Comparison of ENCODE assay signal across 20 cellular contexts in genomic region chr9:27412963-27413362, GRCh38.
DNase-seq lines count a peak whose midpoint lies in the region; ATAC-seq and TF ChIP-seq lines count a peak whose summit lies in the region.
"Had no signal": no experiment of that assay in that cellular context is flagged by ENCODE, and none has a peak within 500 bp of the region (broad histone marks: within the 10 kb centered on the region; RNA-seq: fewer than 3 reads in every experiment).

No MANE protein-coding gene starts in this region.

- WGBS in testis, 2 donors: 28 to 30% methylated on average over 2 of the region's 2 CpGs

- TF ChIP-seq CTCF in lower lobe of right lung (IDR thresholded peaks at IDR 0.05) (no peak), testis (IDR thresholded peaks at IDR 0.05) (no peak), GM10266 (IDR thresholded peaks at IDR 0.05; ENCODE audit: control insufficient read depth, insufficient read depth, low read depth, missing control alignments) (no peak)

- no peak overlapping the region for H3K27ac ChIP-seq in duodenal mucosa (ENCODE audit: low read depth, low read length)
- H3K27ac ChIP-seq in lower lobe of right lung: no peak overlapping the region
- peak overlapping the region; percentile 73 to 84 for H3K27ac ChIP-seq in testis

- peaks cover 23 to 34% of the 10 kb centered on the region in 2 donors for H3K4me1 ChIP-seq in duodenal mucosa (ENCODE audit: control insufficient read depth in 1 of 2, insufficient read depth in 2 of 2, low read length in 2 of 2)
- H3K4me1 ChIP-seq in lower lobe of right lung: peaks cover 20% of the 10 kb centered on the region
- peaks cover 36% of the 10 kb centered on the region for H3K4me1 ChIP-seq in testis

- H3K36me3 ChIP-seq in duodenal mucosa (ENCODE audit: control insufficient read depth in 1 of 2, insufficient read depth in 2 of 2, low read length in 2 of 2) (no peaks in the 10 kb centered on the region), lower lobe of right lung (no peaks in the 10 kb centered on the region), testis (ENCODE audit: low read depth, missing control alignments) (no peaks in the 10 kb centered on the region)

- no peaks in the 10 kb centered on the region for H3K27me3 ChIP-seq in duodenal mucosa (ENCODE audit: control insufficient read depth in 1 of 2, insufficient read depth in 2 of 2, low read length in 2 of 2)
- H3K27me3 ChIP-seq in lower lobe of right lung (ENCODE audit: low read depth): no peaks in the 10 kb centered on the region
- no peaks in the 10 kb centered on the region for H3K27me3 ChIP-seq in testis

- no peak for ATAC-seq in lower lobe of right lung
- no peak for ATAC-seq in GM21367 (IDR thresholded peaks at IDR 0.05; ENCODE audit: unreplicated experiment)
- ATAC-seq: GM12878; naive thymus-derived CD8-positive, alpha-beta T cell had no signal

- intact Hi-C loops in lower lobe of right lung (cut with DNase I): no loop called here
- intact Hi-C loops in testis (cut with DNase I; ENCODE audit: low total_unique reads): no loop called here

- H3K4me3 ChIP-seq in duodenal mucosa (ENCODE audit: low read depth in 1 of 2, low read length in 2 of 2) (peak overlapping the region; percentile 34 to 48), lower lobe of right lung (peak overlapping the region; percentile 27), testis (no peak overlapping the region)
- H3K4me3 ChIP-seq: GM12878 had no signal

- DNase-seq in NCI-H226 (peak; percentile 8), lower lobe of right lung (no peak), testis (peak; percentile 41), GM10266 (ENCODE audit: extremely low spot score) (no peak), COLO829 (ENCODE audit: low spot score) (no peak), NCI-H526 (lab: John Stamatoyannopoulos, UW) (no peak)
- DNase-seq: activated CD8-positive, alpha-beta memory T cell treated with anti-CD3 and anti-CD28 coated beads, Interleukin-2, amount 50 U/mL, for 48 hours; activated naive CD4-positive, alpha-beta T cell treated with anti-CD3 and anti-CD28 coated beads, Interleukin-2, amount 50 U/mL, for 16 hours; C1 segment of cervical spinal cord; central memory CD4-positive, alpha-beta T cell; HCEC 1CT; IMR-90; kidney glomerular epithelial cell; naive thymus-derived CD8-positive, alpha-beta T cell; NCI-H1048; NK-92 treated with Interleukin-12 subunit alpha and Interleukin-12 subunit beta, amount 100 ng/mL, for 24 hours; SIG-M5 had no signal

- H3K9me3 ChIP-seq in duodenal mucosa (ENCODE audit: control insufficient read depth in 1 of 2, low read length in 2 of 2): no peaks in the 10 kb centered on the region
- no peaks in the 10 kb centered on the region for H3K9me3 ChIP-seq in lower lobe of right lung
- no peaks in the 10 kb centered on the region for H3K9me3 ChIP-seq in testis

- no peak for TF ChIP-seq POLR2A in testis (IDR thresholded peaks at IDR 0.05)

- no peak overlapping the region for H3K9ac ChIP-seq in duodenal mucosa (ENCODE audit: low read depth in 1 of 2, low read length in 2 of 2)

Comparison
In these comparisons a context has a peak if more than half of its experiments do, and no peak if none do; other contexts are left out.
1. DNase-seq: peak in NCI-H226 (single experiment) and testis (single experiment); none in lower lobe of right lung (single experiment), GM10266 (single experiment), COLO829 (single experiment) and NCI-H526 (0 of 2).
2. H3K27ac ChIP-seq: peak in testis (2 of 2); none in duodenal mucosa (single experiment) and lower lobe of right lung (single experiment).
3. H3K4me3 ChIP-seq: peak in duodenal mucosa (2 of 2) and lower lobe of right lung (single experiment); none in testis (0 of 2).